In the genomic region with DNA sequence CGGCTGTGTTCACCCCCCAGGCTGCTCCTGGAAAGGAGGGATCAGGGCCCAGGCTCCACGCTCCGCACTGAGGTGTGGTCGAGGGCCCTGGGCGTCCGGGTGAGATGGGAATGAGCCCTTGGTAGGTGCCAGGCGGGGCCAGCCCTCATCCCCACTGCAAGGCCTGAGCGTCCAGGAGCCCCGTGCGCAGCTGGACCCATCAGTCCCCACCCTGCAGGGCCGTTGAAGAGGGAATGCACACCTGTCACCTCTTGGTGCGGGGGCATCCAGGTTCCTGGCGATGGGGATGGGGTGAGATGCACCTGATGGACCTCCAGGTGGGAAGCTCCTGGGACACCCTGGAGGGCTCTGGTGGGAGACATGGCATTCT, we compare ENCODE assay signal across 16 cellular contexts.
DNase-seq lines count a peak whose midpoint lies in the region; ATAC-seq and TF ChIP-seq lines count a peak whose summit lies in the region.
"Had no signal": no experiment of that assay in that cellular context is flagged by ENCODE, and none has a peak within 500 bp of the region (broad histone marks: within the 10 kb centered on the region; RNA-seq: fewer than 3 reads in every experiment).

No MANE protein-coding gene starts in this region.

- H3K9me3 ChIP-seq in H9 (ENCODE audit: control insufficient read depth, low read depth, low read length): no peaks in the 10 kb centered on the region
- H3K9me3 ChIP-seq in esophagus muscularis mucosa: no peaks in the 10 kb centered on the region
- H3K9me3 ChIP-seq: testis had no signal

- no peak overlapping the region for H3K4me3 ChIP-seq in esophagus muscularis mucosa
- H3K4me3 ChIP-seq: skin epidermis, testis had no signal

- no peak for TF ChIP-seq EP300 in esophagus muscularis mucosa (IDR thresholded peaks at IDR 0.05)

- H3T11ph ChIP-seq in H9 (ENCODE audit: low read length): no peak overlapping the region

- H3K27ac ChIP-seq in H9 (ENCODE audit: insufficient read length, low read depth, low read length) (no peak overlapping the region), esophagus muscularis mucosa (replicated peaks in 1 of 4) (no peak overlapping the region)
- H3K27ac ChIP-seq: C4-2B, skin epidermis, testis had no signal

- H3K4me1 ChIP-seq in H9 (ENCODE audit: insufficient read depth, low read length): no peaks in the 10 kb centered on the region
- H3K4me1 ChIP-seq in esophagus muscularis mucosa: peaks cover under 1 to 22% (median 1%) of the 10 kb centered on the region in 4 donors
- H3K4me1 ChIP-seq: testis had no signal

- H3K4ac ChIP-seq in H9 (ENCODE audit: low read depth, low read length): no peak overlapping the region

- no peak overlapping the region for H3K9ac ChIP-seq in H9 (ENCODE audit: extremely low read depth, insufficient read length, low read length)

- H3K56ac ChIP-seq in H9 (ENCODE audit: insufficient read length, low read depth, low read length): no peak overlapping the region

- H3K27ac Mint-ChIP-seq in H9: no peak overlapping the region

- intact Hi-C loops in sciatic nerve (cut with DNase I) (no loop called here), esophagus muscularis mucosa (cut with DNase I) (no loop called here)

- no peak overlapping the region for H4K91ac ChIP-seq in H9 (ENCODE audit: insufficient read length, low read depth, low read length)

- no peak overlapping the region for H3K23ac ChIP-seq in H9 (ENCODE audit: insufficient read length, low read depth, low read length)

- peak; percentile 0 for DNase-seq in activated CD4-positive, alpha-beta T cell treated with anti-CD3 and anti-CD28 coated beads for 48 hours
- no peak for DNase-seq in activated CD4-positive, alpha-beta T cell treated with anti-CD3 and anti-CD28 coated beads for 4 hours
- DNase-seq in H9: peak; percentile 11
- peak; percentile 46 for DNase-seq in islet precursor cell
- DNase-seq in sciatic nerve (ENCODE audit: low spot score): peak; percentile 47
- DNase-seq in NCI-H2227 treated with DMSO at 0.1 percent for 48 hours (lab: John Stamatoyannopoulos, UW): no peak
- DNase-seq in esophagus muscularis mucosa (ENCODE audit: extremely low spot score): no peak
- DNase-seq: central memory CD4-positive, alpha-beta T cell; KG1; NCI-H2029; NCI-H510A; stimulated activated CD8-positive, alpha-beta memory T cell treated with anti-CD3 and anti-CD28 coated beads, Interleukin-4, amount 100 ng/mL, for 48 hours had no signal

- H3K79me2 ChIP-seq in H9 (ENCODE audit: insufficient read depth, low read length): no peaks in the 10 kb centered on the region

- no peak overlapping the region for H2BK120ac ChIP-seq in H9 (ENCODE audit: low read depth, low read length, poor library complexity, severe bottlenecking)

- no peak overlapping the region for H3K18ac ChIP-seq in H9 (ENCODE audit: insufficient read length, low read depth, low read length)

- no peaks in the 10 kb centered on the region for H3K4me1 Mint-ChIP-seq in H9

- H3K36me3 Mint-ChIP-seq in H9 (ENCODE audit: insufficient read depth in 1 of 3, low read depth in 3 of 3): no peaks in the 10 kb centered on the region

- H2AK5ac ChIP-seq in H9 (ENCODE audit: insufficient read length, low read length): no peak overlapping the region

- H3K36me3 ChIP-seq in esophagus muscularis mucosa: no peaks in the 10 kb centered on the region

- H3K4me2 ChIP-seq in H9 (ENCODE audit: insufficient read depth, insufficient read length, low read length): no peak overlapping the region

- ATAC-seq in sciatic nerve: no peak
- ATAC-seq in activated CD4-positive, CD25-positive, alpha-beta regulatory T cell treated with anti-CD3 and anti-CD28 coated beads, Interleukin-2, amount 50 U/mL, for 24 hours: no peak

- H4K5ac ChIP-seq in H9 (ENCODE audit: insufficient read length, low read depth, low read length): no peak overlapping the region

- no peaks in the 10 kb centered on the region for H4K20me1 ChIP-seq in H9 (ENCODE audit: control insufficient read depth, insufficient read depth, insufficient read length)

- H2BK5ac ChIP-seq in H9 (ENCODE audit: insufficient read length, low read length): no peak overlapping the region

- no peak for TF ChIP-seq CTCF in H9 (conservative IDR thresholded peaks at IDR 0.05)
- no peak for TF ChIP-seq CTCF in esophagus muscularis mucosa (IDR thresholded peaks at IDR 0.05)

- no peaks in the 10 kb centered on the region for H3K9me3 Mint-ChIP-seq in H9

- no peaks in the 10 kb centered on the region for H3K79me1 ChIP-seq in H9 (ENCODE audit: insufficient read depth, low read depth, low read length, poor library complexity, severe bottlenecking)

- no peak overlapping the region for H3K4me3 Mint-ChIP-seq in H9

- H3K27me3 ChIP-seq in H9 (ENCODE audit: insufficient read depth, low read length) (peaks cover 2% of the 10 kb centered on the region; the same call in 1 of the 2 replicates), esophagus muscularis mucosa (peaks cover 0 to 30% (median 0%) of the 10 kb centered on the region in 4 donors)
- H3K27me3 ChIP-seq: testis had no signal

- H2BK20ac ChIP-seq in H9 (ENCODE audit: low read depth, low read length, poor library complexity, severe bottlenecking): no peak overlapping the region

- H3K23me2 ChIP-seq in H9 (ENCODE audit: insufficient read length, low read depth, low read length, poor library complexity, severe bottlenecking): no peaks in the 10 kb centered on the region

- H2BK15ac ChIP-seq in H9 (ENCODE audit: low read depth, low read length): no peak overlapping the region

- no peak overlapping the region; the same call in 1 of the 2 replicates for H3K14ac ChIP-seq in H9 (ENCODE audit: insufficient read depth, low read length)

- no CpG with 5 or more reads among the region's 13 CpGs for WGBS in H9 (ENCODE audit: extremely low coverage, insufficient read length, low lambda C conversion rate)
- no CpG with 5 or more reads among the region's 13 CpGs for WGBS in esophagus muscularis mucosa

- no peak overlapping the region for H4K8ac ChIP-seq in H9 (replicated peaks; ENCODE audit: insufficient read length, low read depth, low read length)

- H3K27me3 Mint-ChIP-seq in H9 (ENCODE audit: low read depth): peaks cover 70% of the 10 kb centered on the region

- TF ChIP-seq POLR2A in esophagus muscularis mucosa (IDR thresholded peaks at IDR 0.05; ENCODE audit: low read depth): no peak

- H2AFZ ChIP-seq in H9 (ENCODE audit: low read length): no peak overlapping the region

- H2BK12ac ChIP-seq in H9 (ENCODE audit: insufficient read length, low read depth, low read length): no peak overlapping the region

Comparison
In these comparisons a context has a peak if more than half of its experiments do, and no peak if none do; other contexts are left out.
1. DNase-seq: peak in activated CD4-positive, alpha-beta T cell treated with anti-CD3 and anti-CD28 coated beads for 48 hours (single experiment), H9 (single experiment), islet precursor cell (single experiment) and sciatic nerve (single experiment); none in activated CD4-positive, alpha-beta T cell treated with anti-CD3 and anti-CD28 coated beads for 4 hours (0 of 2), NCI-H2227 treated with DMSO at 0.1 percent for 48 hours (single experiment) and esophagus muscularis mucosa (single experiment).